15 cellular contexts compared by ENCODE assay signal in genomic region chr20:24732076-24732475, GRCh38.
DNase-seq lines count a peak whose midpoint lies in the region; ATAC-seq and TF ChIP-seq lines count a peak whose summit lies in the region.
"Had no signal": no experiment of that assay in that cellular context is flagged by ENCODE, and none has a peak within 500 bp of the region (broad histone marks: within the 10 kb centered on the region; RNA-seq: fewer than 3 reads in every experiment).

No MANE protein-coding gene starts in this region.

- in situ Hi-C loops in GM23248 (cut with MboI): no loop called here

- no peaks in the 10 kb centered on the region for H3K36me3 ChIP-seq in endodermal cell (ENCODE audit: control insufficient read depth, insufficient read depth, low read length)
- H3K36me3 ChIP-seq in GM23248 (ENCODE audit: low read depth): no peaks in the 10 kb centered on the region
- H3K36me3 ChIP-seq: BLaER1, HAP-1 had no signal

- H3K4me2 ChIP-seq in GM23248 (ENCODE audit: unreplicated experiment): no peak overlapping the region
- H3K4me2 ChIP-seq: BLaER1 had no signal

- H3K4me1 Mint-ChIP-seq in activated CD8-positive, alpha-beta memory T cell treated with anti-CD3 and anti-CD28 coated beads, Interleukin-2, amount 10 ng/mL, durations not matched to agents 7 days and 5 days: no peaks in the 10 kb centered on the region
- H3K4me1 Mint-ChIP-seq in endodermal cell (peaks cover 11% of the 10 kb centered on the region), osteocyte (ENCODE audit: unreplicated experiment) (no peaks in the 10 kb centered on the region)
- H3K4me1 Mint-ChIP-seq: CD14-positive monocyte; CD4-positive, alpha-beta memory T cell had no signal

- ATAC-seq in activated CD8-positive, alpha-beta memory T cell treated with anti-CD3 and anti-CD28 coated beads, Interleukin-2, amount 10 ng/mL, durations not matched to agents 7 days and 5 days: no peak
- no peak for ATAC-seq in SK-N-SH treated with all-trans-retinoic acid at 6 μM for 48 hours

- no peak overlapping the region for H3K9ac ChIP-seq in endodermal cell (ENCODE audit: extremely low read depth, low read length, poor library complexity, severe bottlenecking)
- H3K9ac ChIP-seq in GM23248: no peak overlapping the region
- H3K9ac ChIP-seq: BLaER1 had no signal

- H3F3A ChIP-seq in GM23248 (ENCODE audit: insufficient read depth): no peaks in the 10 kb centered on the region

- H3K27ac ChIP-seq in endodermal cell (ENCODE audit: low read depth, low read length) (no peak overlapping the region), GM23248 (no peak overlapping the region)
- H3K27ac ChIP-seq: BLaER1 had no signal

- H3K9me3 Mint-ChIP-seq in activated CD8-positive, alpha-beta memory T cell treated with anti-CD3 and anti-CD28 coated beads, Interleukin-2, amount 10 ng/mL, durations not matched to agents 7 days and 5 days (ENCODE audit: low read depth): no peaks in the 10 kb centered on the region
- no peaks in the 10 kb centered on the region for H3K9me3 Mint-ChIP-seq in endodermal cell
- no peaks in the 10 kb centered on the region for H3K9me3 Mint-ChIP-seq in osteocyte (ENCODE audit: unreplicated experiment)
- H3K9me3 Mint-ChIP-seq: CD14-positive monocyte; CD4-positive, alpha-beta memory T cell had no signal

- H3K4me3 ChIP-seq in endodermal cell (ENCODE audit: low read length) (no peak overlapping the region), GM23248 (no peak overlapping the region)
- H3K4me3 ChIP-seq: BLaER1, HAP-1 had no signal

- H3K9me3 ChIP-seq in endodermal cell (ENCODE audit: control insufficient read depth, low read length) (no peaks in the 10 kb centered on the region), GM23248 (ENCODE audit: low read depth) (no peaks in the 10 kb centered on the region)
- H3K9me3 ChIP-seq: HAP-1 had no signal

- DNase-seq in activated CD8-positive, alpha-beta memory T cell treated with anti-CD3 and anti-CD28 coated beads, Interleukin-2, amount 50 U/mL, for 48 hours: peak; percentile 28
- no peak for DNase-seq in activated CD8-positive, alpha-beta memory T cell treated with anti-CD3 and anti-CD28 coated beads, Interleukin-2, amount 10 ng/mL, durations not matched to agents 7 days and 5 days
- DNase-seq in endodermal cell: peak; percentile 33
- peak; percentile 60 for DNase-seq in osteocyte (ENCODE audit: extremely low spot score, unreplicated experiment)
- DNase-seq in GM23248: no peak
- no peak for DNase-seq in MV-4-11 (lab: John Stamatoyannopoulos, UW)
- DNase-seq: 8988T; CD4-positive, alpha-beta memory T cell; DMS153; DMS79; GDM1 had no signal

- no peaks in the 10 kb centered on the region for H4K20me1 ChIP-seq in GM23248 (ENCODE audit: insufficient read depth)
- H4K20me1 ChIP-seq: BLaER1 had no signal

- H3K4me3 Mint-ChIP-seq in activated CD8-positive, alpha-beta memory T cell treated with anti-CD3 and anti-CD28 coated beads, Interleukin-2, amount 10 ng/mL, durations not matched to agents 7 days and 5 days: no peak overlapping the region
- H3K4me3 Mint-ChIP-seq in endodermal cell (no peak overlapping the region), osteocyte (ENCODE audit: unreplicated experiment) (no peak overlapping the region)
- H3K4me3 Mint-ChIP-seq: CD14-positive monocyte; CD4-positive, alpha-beta memory T cell had no signal

- 92 to 93% methylated on average over 3 to 5 of the region's 5 CpGs for WGBS in endodermal cell (ENCODE audit: insufficient coverage in 1 of 2, insufficient read length in 1 of 2), 2 experiments
- 25 to 27% methylated on average over 5 of the region's 5 CpGs for WGBS in GM23248 (ENCODE audit: low coverage in 1 of 2, low lambda C conversion rate in 2 of 2, missing lambda C conversion rate in 2 of 2), 2 experiments

- no peaks in the 10 kb centered on the region for H3K79me2 ChIP-seq in GM23248 (ENCODE audit: insufficient read depth)

- CTCF ChIA-PET in activated CD8-positive, alpha-beta memory T cell treated with anti-CD3 and anti-CD28 coated beads, Interleukin-2, amount 10 ng/mL, durations not matched to agents 7 days and 5 days (lab: Charles Lee): interaction anchor here (0.9 kb wide), 1 partner anchor 186 kb away, joined by 3 read pairs; no protein-coding TSS in a partner anchor

- H3K4me1 ChIP-seq in endodermal cell (ENCODE audit: control insufficient read depth, insufficient read depth, low read length) (peaks cover 4% of the 10 kb centered on the region), GM23248 (ENCODE audit: insufficient read depth) (no peaks in the 10 kb centered on the region)
- H3K4me1 ChIP-seq: HAP-1 had no signal

- H3K36me3 Mint-ChIP-seq in activated CD8-positive, alpha-beta memory T cell treated with anti-CD3 and anti-CD28 coated beads, Interleukin-2, amount 10 ng/mL, durations not matched to agents 7 days and 5 days: no peaks in the 10 kb centered on the region
- H3K36me3 Mint-ChIP-seq in endodermal cell (ENCODE audit: low read depth) (no peaks in the 10 kb centered on the region), osteocyte (ENCODE audit: unreplicated experiment) (no peaks in the 10 kb centered on the region)
- H3K36me3 Mint-ChIP-seq: CD14-positive monocyte; CD4-positive, alpha-beta memory T cell had no signal

- no peaks in the 10 kb centered on the region for H3K27me3 Mint-ChIP-seq in activated CD8-positive, alpha-beta memory T cell treated with anti-CD3 and anti-CD28 coated beads, Interleukin-2, amount 10 ng/mL, durations not matched to agents 7 days and 5 days
- H3K27me3 Mint-ChIP-seq in endodermal cell (ENCODE audit: insufficient read depth) (no peaks in the 10 kb centered on the region), osteocyte (ENCODE audit: unreplicated experiment) (no peaks in the 10 kb centered on the region)
- H3K27me3 Mint-ChIP-seq: CD4-positive, alpha-beta memory T cell had no signal

- no peak overlapping the region for H2AFZ ChIP-seq in GM23248

- no peak for TF ChIP-seq CTCF in endodermal cell (conservative IDR thresholded peaks at IDR 0.05)
- no peak for TF ChIP-seq CTCF in osteocyte (IDR thresholded peaks at IDR 0.05)

- H3K27ac Mint-ChIP-seq in activated CD8-positive, alpha-beta memory T cell treated with anti-CD3 and anti-CD28 coated beads, Interleukin-2, amount 10 ng/mL, durations not matched to agents 7 days and 5 days: no peak overlapping the region
- no peak overlapping the region for H3K27ac Mint-ChIP-seq in endodermal cell
- no peak overlapping the region for H3K27ac Mint-ChIP-seq in osteocyte (ENCODE audit: unreplicated experiment)
- H3K27ac Mint-ChIP-seq: CD14-positive monocyte; CD4-positive, alpha-beta memory T cell had no signal

- no peaks in the 10 kb centered on the region for H3K27me3 ChIP-seq in endodermal cell (ENCODE audit: control insufficient read depth, insufficient read depth, low read length, poor library complexity, severe bottlenecking)
- H3K27me3 ChIP-seq in GM23248 (replicated peaks; ENCODE audit: insufficient read depth): peaks cover 1% of the 10 kb centered on the region
- H3K27me3 ChIP-seq: BLaER1 had no signal

- no peaks in the 10 kb centered on the region for H3K9me2 ChIP-seq in GM23248 (ENCODE audit: insufficient read depth)

TF ChIP-seq in SK-N-SH treated with all-trans-retinoic acid at 6 μM for 48 hours, 23 proteins besides CTCF, POLR2A, EP300 and RAD21 (continues in another document):
- TF ChIP-seq SNAI2 (CRISPR knock-in tag; IDR thresholded peaks at IDR 0.05) (no peak), ZNF8 (CRISPR knock-in tag; IDR thresholded peaks at IDR 0.05) (no peak), TOX (CRISPR knock-in tag; IDR thresholded peaks at IDR 0.05; ENCODE audit: borderline replicate concordance) (no peak), OSR1 (CRISPR knock-in tag; IDR thresholded peaks at IDR 0.05) (no peak), RARB (CRISPR knock-in tag; IDR thresholded peaks at IDR 0.05) (no peak), TSHZ2 (CRISPR knock-in tag; IDR thresholded peaks at IDR 0.05) (no peak), CREB5 (CRISPR knock-in tag; IDR thresholded peaks at IDR 0.05; ENCODE audit: low read depth) (no peak), ESRRG (CRISPR knock-in tag; IDR thresholded peaks at IDR 0.05) (no peak), CSDC2 (CRISPR knock-in tag; IDR thresholded peaks at IDR 0.05) (no peak)

Comparison
In these comparisons a context has a peak if more than half of its experiments do, and no peak if none do; other contexts are left out.
1. DNase-seq: peak in activated CD8-positive, alpha-beta memory T cell treated with anti-CD3 and anti-CD28 coated beads, Interleukin-2, amount 50 U/mL, for 48 hours (single experiment), endodermal cell (single experiment) and osteocyte (single experiment); none in activated CD8-positive, alpha-beta memory T cell treated with anti-CD3 and anti-CD28 coated beads, Interleukin-2, amount 10 ng/mL, durations not matched to agents 7 days and 5 days (single experiment), GM23248 (single experiment) and MV-4-11 (single experiment).